In the genomic region with DNA sequence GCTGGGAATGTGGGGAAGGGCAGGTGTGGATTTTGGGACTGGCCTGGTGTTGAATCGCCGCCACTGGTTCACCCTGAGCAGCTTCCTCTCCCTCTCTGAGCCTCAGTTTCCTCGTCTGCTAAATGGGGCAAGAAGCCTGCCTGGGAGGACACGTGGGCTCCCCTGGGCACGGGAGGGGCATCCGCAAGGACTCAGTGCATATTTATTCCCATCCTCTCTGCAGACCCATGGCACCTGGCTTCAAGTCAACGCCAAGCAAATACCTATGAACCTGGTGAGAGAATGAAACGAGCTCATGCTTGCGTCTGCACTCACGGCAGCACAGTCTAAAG, we compare ENCODE assay signal across 17 cellular contexts.
"Had no signal": no experiment of that assay in that cellular context is flagged by ENCODE, and none has a peak within 500 bp of the region (broad histone marks: within the 10 kb centered on the region; RNA-seq: fewer than 3 reads in every experiment).

No MANE protein-coding gene starts in this region.

- ATAC-seq: activated CD4-positive, alpha-beta T cell treated with anti-CD3 and anti-CD28 coated beads for 36 hours; activated T-helper 17 cell treated with anti-CD3 and anti-CD28 coated beads, Interleukin-2, amount 50 U/mL, for 72 hours; K562 had no signal

- H3K36me3 Mint-ChIP-seq: activated naive CD8-positive, alpha-beta T cell had no signal

- DNase-seq: activated CD4-positive, alpha-beta memory T cell treated with anti-CD3 and anti-CD28 coated beads, Interleukin-2, amount 10 ng/mL, durations not matched to agents 7 days and 5 days; activated CD4-positive, alpha-beta T cell treated with anti-CD3 and anti-CD28 coated beads for 36 hours; activated CD4-positive, alpha-beta T cell treated with anti-CD3 and anti-CD28 coated beads, Interleukin-2, amount 50 U/mL, for 1 hour; activated gamma-delta T cell; activated naive CD4-positive, alpha-beta T cell treated with anti-CD3 and anti-CD28 coated beads for 36 hours; activated T-cell treated with anti-CD3 and anti-CD28 coated beads for 4 hours; activated T-cell treated with anti-CD3 and anti-CD28 coated beads, Interleukin-2, amount 50 U/mL, for 48 hours; brain microvascular endothelial cell; Karpas-422; MM.1S; NCI-H1105; NCI-H1436; NCI-H510A treated with DMSO at 0.1 percent for 48 hours; T-helper 1 cell had no signal

- H3K27ac Mint-ChIP-seq: activated CD4-positive, alpha-beta memory T cell treated with anti-CD3 and anti-CD28 coated beads, Interleukin-2, amount 10 ng/mL, durations not matched to agents 7 days and 5 days; activated CD4-positive, alpha-beta T cell treated with anti-CD3 and anti-CD28 coated beads for 36 hours; activated naive CD4-positive, alpha-beta T cell treated with anti-CD3 and anti-CD28 coated beads for 36 hours; activated naive CD8-positive, alpha-beta T cell; activated T-helper 17 cell treated with anti-CD3 and anti-CD28 coated beads, Interleukin-2, amount 50 U/mL, for 72 hours had no signal

- H3K4me3 Mint-ChIP-seq: activated CD4-positive, alpha-beta memory T cell treated with anti-CD3 and anti-CD28 coated beads, Interleukin-2, amount 10 ng/mL, durations not matched to agents 7 days and 5 days; activated CD4-positive, alpha-beta T cell treated with anti-CD3 and anti-CD28 coated beads for 36 hours; activated naive CD4-positive, alpha-beta T cell treated with anti-CD3 and anti-CD28 coated beads for 36 hours; activated naive CD8-positive, alpha-beta T cell; activated T-helper 17 cell treated with anti-CD3 and anti-CD28 coated beads, Interleukin-2, amount 50 U/mL, for 72 hours had no signal

- H3K4me1 Mint-ChIP-seq: activated CD4-positive, alpha-beta memory T cell treated with anti-CD3 and anti-CD28 coated beads, Interleukin-2, amount 10 ng/mL, durations not matched to agents 7 days and 5 days; activated CD4-positive, alpha-beta T cell treated with anti-CD3 and anti-CD28 coated beads for 36 hours; activated T-helper 17 cell treated with anti-CD3 and anti-CD28 coated beads, Interleukin-2, amount 50 U/mL, for 72 hours had no signal

- H3K9me3 Mint-ChIP-seq: activated CD4-positive, alpha-beta memory T cell treated with anti-CD3 and anti-CD28 coated beads, Interleukin-2, amount 10 ng/mL, durations not matched to agents 7 days and 5 days; activated naive CD4-positive, alpha-beta T cell treated with anti-CD3 and anti-CD28 coated beads for 36 hours had no signal
